In the genomic region with DNA sequence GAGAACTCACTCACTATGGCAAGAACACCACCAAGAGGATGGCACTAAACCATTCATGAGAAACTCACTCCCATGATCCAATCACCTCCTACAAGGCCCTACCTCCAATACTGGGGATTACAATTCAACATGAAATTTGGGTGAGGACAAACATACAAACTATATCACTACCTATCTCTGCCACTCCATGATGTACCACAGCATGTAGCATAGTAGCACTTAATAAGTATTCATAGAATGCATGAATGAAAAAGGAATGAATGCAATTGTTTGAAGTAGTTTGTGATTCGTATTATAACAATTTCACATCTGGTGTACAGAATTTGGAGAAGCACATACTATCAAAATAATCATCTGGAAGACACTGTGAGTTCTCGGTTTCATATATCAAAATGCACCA, we compare ENCODE assay signal across 4 cellular contexts.
TF ChIP-seq lines count a peak whose summit lies in the region.

No MANE protein-coding gene starts in this region.

TF ChIP-seq in HEK293, 187 proteins besides CTCF, POLR2A, EP300 and RAD21:
- TF ChIP-seq ZNF670 (tag by site-specific recombination; IDR thresholded peaks at IDR 0.05; ENCODE audit: low read depth) (no peak), SETDB1 (IDR thresholded peaks at IDR 0.05; ENCODE audit: insufficient read length, low read length) (peak; percentile 58)

TF ChIP-seq in K562, 482 proteins besides CTCF, POLR2A, EP300 and RAD21:
- TF ChIP-seq ZNF324 (CRISPR knock-in tag; IDR thresholded peaks at IDR 0.05) = no peak
- TF ChIP-seq ZNF274 (IDR thresholded peaks at IDR 0.05; ENCODE audit: borderline replicate concordance, low read depth, low read length) = peak; percentile 80
- no peak for TF ChIP-seq FOXM1 (IDR thresholded peaks at IDR 0.05; ENCODE audit: low read depth)
- TF ChIP-seq FOXM1 (CRISPR knock-in tag; IDR thresholded peaks at IDR 0.05; ENCODE audit: low read depth) = no peak
- TF ChIP-seq ZNF124 (CRISPR knock-in tag; IDR thresholded peaks at IDR 0.05) = no peak
- TF ChIP-seq SMARCA5 (IDR thresholded peaks at IDR 0.05) = no peak
- TF ChIP-seq HDGF (IDR thresholded peaks at IDR 0.05) = no peak
- TF ChIP-seq, protein P1, sequence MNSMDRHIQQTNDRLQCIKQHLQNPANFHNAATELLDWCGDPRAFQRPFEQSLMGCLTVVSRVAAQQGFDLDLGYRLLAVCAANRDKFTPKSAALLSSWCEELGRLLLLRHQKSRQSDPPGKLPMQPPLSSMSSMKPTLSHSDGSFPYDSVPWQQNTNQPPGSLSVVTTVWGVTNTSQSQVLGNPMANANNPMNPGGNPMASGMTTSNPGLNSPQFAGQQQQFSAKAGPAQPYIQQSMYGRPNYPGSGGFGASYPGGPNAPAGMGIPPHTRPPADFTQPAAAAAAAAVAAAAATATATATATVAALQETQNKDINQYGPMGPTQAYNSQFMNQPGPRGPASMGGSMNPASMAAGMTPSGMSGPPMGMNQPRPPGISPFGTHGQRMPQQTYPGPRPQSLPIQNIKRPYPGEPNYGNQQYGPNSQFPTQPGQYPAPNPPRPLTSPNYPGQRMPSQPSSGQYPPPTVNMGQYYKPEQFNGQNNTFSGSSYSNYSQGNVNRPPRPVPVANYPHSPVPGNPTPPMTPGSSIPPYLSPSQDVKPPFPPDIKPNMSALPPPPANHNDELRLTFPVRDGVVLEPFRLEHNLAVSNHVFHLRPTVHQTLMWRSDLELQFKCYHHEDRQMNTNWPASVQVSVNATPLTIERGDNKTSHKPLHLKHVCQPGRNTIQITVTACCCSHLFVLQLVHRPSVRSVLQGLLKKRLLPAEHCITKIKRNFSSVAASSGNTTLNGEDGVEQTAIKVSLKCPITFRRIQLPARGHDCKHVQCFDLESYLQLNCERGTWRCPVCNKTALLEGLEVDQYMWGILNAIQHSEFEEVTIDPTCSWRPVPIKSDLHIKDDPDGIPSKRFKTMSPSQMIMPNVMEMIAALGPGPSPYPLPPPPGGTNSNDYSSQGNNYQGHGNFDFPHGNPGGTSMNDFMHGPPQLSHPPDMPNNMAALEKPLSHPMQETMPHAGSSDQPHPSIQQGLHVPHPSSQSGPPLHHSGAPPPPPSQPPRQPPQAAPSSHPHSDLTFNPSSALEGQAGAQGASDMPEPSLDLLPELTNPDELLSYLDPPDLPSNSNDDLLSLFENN (IDR thresholded peaks at IDR 0.05; ENCODE audit: low read depth in 2 of 2, low read length in 2 of 2) = no peak
- TF ChIP-seq, protein P2, sequence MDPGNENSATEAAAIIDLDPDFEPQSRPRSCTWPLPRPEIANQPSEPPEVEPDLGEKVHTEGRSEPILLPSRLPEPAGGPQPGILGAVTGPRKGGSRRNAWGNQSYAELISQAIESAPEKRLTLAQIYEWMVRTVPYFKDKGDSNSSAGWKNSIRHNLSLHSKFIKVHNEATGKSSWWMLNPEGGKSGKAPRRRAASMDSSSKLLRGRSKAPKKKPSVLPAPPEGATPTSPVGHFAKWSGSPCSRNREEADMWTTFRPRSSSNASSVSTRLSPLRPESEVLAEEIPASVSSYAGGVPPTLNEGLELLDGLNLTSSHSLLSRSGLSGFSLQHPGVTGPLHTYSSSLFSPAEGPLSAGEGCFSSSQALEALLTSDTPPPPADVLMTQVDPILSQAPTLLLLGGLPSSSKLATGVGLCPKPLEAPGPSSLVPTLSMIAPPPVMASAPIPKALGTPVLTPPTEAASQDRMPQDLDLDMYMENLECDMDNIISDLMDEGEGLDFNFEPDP (CRISPR knock-in tag; IDR thresholded peaks at IDR 0.05) = no peak
- TF ChIP-seq ZNF586 (CRISPR knock-in tag; conservative IDR thresholded peaks at IDR 0.05) = no peak
TF ChIP-seq in K562: peak in this region for 1.

TF ChIP-seq in H1, 55 proteins besides CTCF, POLR2A, EP300 and RAD21:
- TF ChIP-seq SIRT6 (IDR thresholded peaks at IDR 0.05; ENCODE audit: low read length) (no peak), ZNF274 (IDR thresholded peaks at IDR 0.05; ENCODE audit: borderline replicate concordance, extremely low read depth, low read length) (peak; percentile 87)
TF ChIP-seq in H1: peak in this region for 1.

TF ChIP-seq in GM23338, 12 proteins besides CTCF, POLR2A, EP300 and RAD21:
- TF ChIP-seq POLR2AphosphoS5 (IDR thresholded peaks at IDR 0.05; ENCODE audit: low read depth) (no peak), CREB1 (CRISPR knock-in tag; IDR thresholded peaks at IDR 0.05; ENCODE audit: low read depth) (no peak), ZNF114 (CRISPR knock-in tag; IDR thresholded peaks at IDR 0.05) (no peak), EZH2 (IDR thresholded peaks at IDR 0.05; ENCODE audit: low read depth, unreplicated experiment) (no peak), ZNF331 (CRISPR knock-in tag; IDR thresholded peaks at IDR 0.05; ENCODE audit: low read depth) (no peak), STAT1 (IDR thresholded peaks at IDR 0.05; ENCODE audit: unreplicated experiment) (no peak), NANOG (IDR thresholded peaks at IDR 0.05; ENCODE audit: borderline replicate concordance) (no peak), EZH2phosphoT487 (IDR thresholded peaks at IDR 0.05; ENCODE audit: unreplicated experiment) (no peak), JUNB (IDR thresholded peaks at IDR 0.05; ENCODE audit: unreplicated experiment) (no peak)
- TF ChIP-seq, protein P3, sequence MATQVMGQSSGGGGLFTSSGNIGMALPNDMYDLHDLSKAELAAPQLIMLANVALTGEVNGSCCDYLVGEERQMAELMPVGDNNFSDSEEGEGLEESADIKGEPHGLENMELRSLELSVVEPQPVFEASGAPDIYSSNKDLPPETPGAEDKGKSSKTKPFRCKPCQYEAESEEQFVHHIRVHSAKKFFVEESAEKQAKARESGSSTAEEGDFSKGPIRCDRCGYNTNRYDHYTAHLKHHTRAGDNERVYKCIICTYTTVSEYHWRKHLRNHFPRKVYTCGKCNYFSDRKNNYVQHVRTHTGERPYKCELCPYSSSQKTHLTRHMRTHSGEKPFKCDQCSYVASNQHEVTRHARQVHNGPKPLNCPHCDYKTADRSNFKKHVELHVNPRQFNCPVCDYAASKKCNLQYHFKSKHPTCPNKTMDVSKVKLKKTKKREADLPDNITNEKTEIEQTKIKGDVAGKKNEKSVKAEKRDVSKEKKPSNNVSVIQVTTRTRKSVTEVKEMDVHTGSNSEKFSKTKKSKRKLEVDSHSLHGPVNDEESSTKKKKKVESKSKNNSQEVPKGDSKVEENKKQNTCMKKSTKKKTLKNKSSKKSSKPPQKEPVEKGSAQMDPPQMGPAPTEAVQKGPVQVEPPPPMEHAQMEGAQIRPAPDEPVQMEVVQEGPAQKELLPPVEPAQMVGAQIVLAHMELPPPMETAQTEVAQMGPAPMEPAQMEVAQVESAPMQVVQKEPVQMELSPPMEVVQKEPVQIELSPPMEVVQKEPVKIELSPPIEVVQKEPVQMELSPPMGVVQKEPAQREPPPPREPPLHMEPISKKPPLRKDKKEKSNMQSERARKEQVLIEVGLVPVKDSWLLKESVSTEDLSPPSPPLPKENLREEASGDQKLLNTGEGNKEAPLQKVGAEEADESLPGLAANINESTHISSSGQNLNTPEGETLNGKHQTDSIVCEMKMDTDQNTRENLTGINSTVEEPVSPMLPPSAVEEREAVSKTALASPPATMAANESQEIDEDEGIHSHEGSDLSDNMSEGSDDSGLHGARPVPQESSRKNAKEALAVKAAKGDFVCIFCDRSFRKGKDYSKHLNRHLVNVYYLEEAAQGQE (IDR thresholded peaks at IDR 0.05; ENCODE audit: unreplicated experiment) = no peak
- TF ChIP-seq, protein P4, sequence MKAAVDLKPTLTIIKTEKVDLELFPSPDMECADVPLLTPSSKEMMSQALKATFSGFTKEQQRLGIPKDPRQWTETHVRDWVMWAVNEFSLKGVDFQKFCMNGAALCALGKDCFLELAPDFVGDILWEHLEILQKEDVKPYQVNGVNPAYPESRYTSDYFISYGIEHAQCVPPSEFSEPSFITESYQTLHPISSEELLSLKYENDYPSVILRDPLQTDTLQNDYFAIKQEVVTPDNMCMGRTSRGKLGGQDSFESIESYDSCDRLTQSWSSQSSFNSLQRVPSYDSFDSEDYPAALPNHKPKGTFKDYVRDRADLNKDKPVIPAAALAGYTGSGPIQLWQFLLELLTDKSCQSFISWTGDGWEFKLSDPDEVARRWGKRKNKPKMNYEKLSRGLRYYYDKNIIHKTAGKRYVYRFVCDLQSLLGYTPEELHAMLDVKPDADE (IDR thresholded peaks at IDR 0.05) = no peak
- TF ChIP-seq, protein P5, sequence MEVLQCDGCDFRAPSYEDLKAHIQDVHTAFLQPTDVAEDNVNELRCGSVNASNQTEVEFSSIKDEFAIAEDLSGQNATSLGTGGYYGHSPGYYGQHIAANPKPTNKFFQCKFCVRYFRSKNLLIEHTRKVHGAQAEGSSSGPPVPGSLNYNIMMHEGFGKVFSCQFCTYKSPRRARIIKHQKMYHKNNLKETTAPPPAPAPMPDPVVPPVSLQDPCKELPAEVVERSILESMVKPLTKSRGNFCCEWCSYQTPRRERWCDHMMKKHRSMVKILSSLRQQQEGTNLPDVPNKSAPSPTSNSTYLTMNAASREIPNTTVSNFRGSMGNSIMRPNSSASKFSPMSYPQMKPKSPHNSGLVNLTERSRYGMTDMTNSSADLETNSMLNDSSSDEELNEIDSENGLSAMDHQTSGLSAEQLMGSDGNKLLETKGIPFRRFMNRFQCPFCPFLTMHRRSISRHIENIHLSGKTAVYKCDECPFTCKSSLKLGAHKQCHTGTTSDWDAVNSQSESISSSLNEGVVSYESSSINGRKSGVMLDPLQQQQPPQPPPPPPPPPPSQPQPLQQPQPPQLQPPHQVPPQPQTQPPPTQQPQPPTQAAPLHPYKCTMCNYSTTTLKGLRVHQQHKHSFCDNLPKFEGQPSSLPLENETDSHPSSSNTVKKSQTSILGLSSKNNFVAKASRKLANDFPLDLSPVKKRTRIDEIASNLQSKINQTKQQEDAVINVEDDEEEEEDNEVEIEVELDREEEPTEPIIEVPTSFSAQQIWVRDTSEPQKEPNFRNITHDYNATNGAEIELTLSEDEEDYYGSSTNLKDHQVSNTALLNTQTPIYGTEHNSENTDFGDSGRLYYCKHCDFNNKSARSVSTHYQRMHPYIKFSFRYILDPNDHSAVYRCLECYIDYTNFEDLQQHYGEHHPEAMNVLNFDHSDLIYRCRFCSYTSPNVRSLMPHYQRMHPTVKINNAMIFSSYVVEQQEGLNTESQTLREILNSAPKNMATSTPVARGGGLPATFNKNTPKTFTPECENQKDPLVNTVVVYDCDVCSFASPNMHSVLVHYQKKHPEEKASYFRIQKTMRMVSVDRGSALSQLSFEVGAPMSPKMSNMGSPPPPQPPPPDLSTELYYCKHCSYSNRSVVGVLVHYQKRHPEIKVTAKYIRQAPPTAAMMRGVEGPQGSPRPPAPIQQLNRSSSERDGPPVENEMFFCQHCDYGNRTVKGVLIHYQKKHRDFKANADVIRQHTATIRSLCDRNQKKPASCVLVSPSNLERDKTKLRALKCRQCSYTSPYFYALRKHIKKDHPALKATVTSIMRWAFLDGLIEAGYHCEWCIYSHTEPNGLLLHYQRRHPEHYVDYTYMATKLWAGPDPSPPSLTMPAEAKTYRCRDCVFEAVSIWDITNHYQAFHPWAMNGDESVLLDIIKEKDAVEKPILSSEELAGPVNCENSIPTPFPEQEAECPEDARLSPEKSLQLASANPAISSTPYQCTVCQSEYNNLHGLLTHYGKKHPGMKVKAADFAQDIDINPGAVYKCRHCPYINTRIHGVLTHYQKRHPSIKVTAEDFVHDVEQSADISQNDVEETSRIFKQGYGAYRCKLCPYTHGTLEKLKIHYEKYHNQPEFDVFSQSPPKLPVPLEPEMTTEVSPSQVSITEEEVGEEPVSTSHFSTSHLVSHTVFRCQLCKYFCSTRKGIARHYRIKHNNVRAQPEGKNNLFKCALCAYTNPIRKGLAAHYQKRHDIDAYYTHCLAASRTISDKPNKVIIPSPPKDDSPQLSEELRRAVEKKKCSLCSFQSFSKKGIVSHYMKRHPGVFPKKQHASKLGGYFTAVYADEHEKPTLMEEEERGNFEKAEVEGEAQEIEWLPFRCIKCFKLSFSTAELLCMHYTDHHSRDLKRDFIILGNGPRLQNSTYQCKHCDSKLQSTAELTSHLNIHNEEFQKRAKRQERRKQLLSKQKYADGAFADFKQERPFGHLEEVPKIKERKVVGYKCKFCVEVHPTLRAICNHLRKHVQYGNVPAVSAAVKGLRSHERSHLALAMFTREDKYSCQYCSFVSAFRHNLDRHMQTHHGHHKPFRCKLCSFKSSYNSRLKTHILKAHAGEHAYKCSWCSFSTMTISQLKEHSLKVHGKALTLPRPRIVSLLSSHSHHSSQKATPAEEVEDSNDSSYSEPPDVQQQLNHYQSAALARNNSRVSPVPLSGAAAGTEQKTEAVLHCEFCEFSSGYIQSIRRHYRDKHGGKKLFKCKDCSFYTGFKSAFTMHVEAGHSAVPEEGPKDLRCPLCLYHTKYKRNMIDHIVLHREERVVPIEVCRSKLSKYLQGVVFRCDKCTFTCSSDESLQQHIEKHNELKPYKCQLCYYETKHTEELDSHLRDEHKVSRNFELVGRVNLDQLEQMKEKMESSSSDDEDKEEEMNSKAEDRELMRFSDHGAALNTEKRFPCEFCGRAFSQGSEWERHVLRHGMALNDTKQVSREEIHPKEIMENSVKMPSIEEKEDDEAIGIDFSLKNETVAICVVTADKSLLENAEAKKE (CRISPR knock-in tag; IDR thresholded peaks at IDR 0.05) = no peak
TF ChIP-seq in GM23338: peak in this region for 0.
